29 cellular contexts compared by ENCODE assay signal in genomic region chr5:136101884-136102283, GRCh38.
"Had no signal": no experiment of that assay in that cellular context is flagged by ENCODE, and none has a peak within 500 bp of the region (broad histone marks: within the 10 kb centered on the region; RNA-seq: fewer than 3 reads in every experiment).

No MANE protein-coding gene starts in this region.

- H3K9me3 ChIP-seq: stomach, suprapubic skin, testis, thoracic aorta, thyroid gland, tibial artery, tibial nerve, transverse colon, upper lobe of left lung, upper lobe of right lung, uterus, vagina had no signal

- H3K36me3 ChIP-seq: stomach, suprapubic skin, thoracic aorta, thyroid gland, tibial artery, tibial nerve, transverse colon, upper lobe of left lung, upper lobe of right lung, uterus, vagina had no signal

- FAIRE-seq: urothelium cell line had no signal

- H3K27ac ChIP-seq: stomach, suprapubic skin, testis, thoracic aorta, thyroid gland, tibial artery, tibial nerve, transverse colon, upper lobe of left lung, upper lobe of right lung, uterus, vagina had no signal

- H3K27me3 Mint-ChIP-seq: stimulated activated memory B cell treated with anti-CD40 and anti-IgM and Interleukin-4, amounts not matched to agents 10 μg/mL and 1 μg/mL and 100 μg/mL, for 72 hours had no signal

- H3K27me3 ChIP-seq: stomach, suprapubic skin, testis, thyroid gland, tibial artery, tibial nerve, transverse colon, upper lobe of left lung, upper lobe of right lung, uterus, vagina had no signal

- DNase-seq: stimulated activated CD4-positive, alpha-beta T cell treated with anti-CD3 and anti-CD28 coated beads, Interleukin-2, amount 100 ng/mL, for 48 hours; stimulated activated CD4-positive, alpha-beta T cell treated with anti-CD3 and anti-CD28 coated beads, Interleukin-4, amount 100 ng/mL, for 1 hour; stimulated activated CD4-positive, alpha-beta T cell treated with anti-CD3 and anti-CD28 coated beads, Interleukin-4, amount 100 ng/mL, for 24 hours; stimulated activated CD4-positive, alpha-beta T cell treated with anti-CD3 and anti-CD28 coated beads, Interleukin-4, amount 100 ng/mL, for 4 hours; stimulated activated CD8-positive, alpha-beta memory T cell treated with anti-CD3 and anti-CD28 coated beads, Interleukin-4, amount 100 ng/mL, for 48 hours; stimulated activated naive B cell treated with anti-CD40 and anti-IgM and Interleukin-4, amounts not matched to agents 10 μg/mL and 1 μg/mL and 100 μg/mL, for 72 hours; stimulated activated naive CD4-positive, alpha-beta T cell; stimulated activated naive CD4-positive, alpha-beta T cell treated with Interleukin-2 at 50 U/mL for 16 hours; stimulated activated naive CD8-positive, alpha-beta T cell treated with anti-CD3 and anti-CD28 coated beads, Interleukin-15, amount 100 ng/mL, for 72 hours; stimulated activated naive CD8-positive, alpha-beta T cell treated with anti-CD3 and anti-CD28 coated beads, Interleukin-15, Interleukin-2, amounts not matched to agents 100 U/mL and 50 U/mL, for 24 hours; stomach; substantia nigra; testis; thyroid gland; tibial artery; transverse colon; trophoblast cell; upper lobe of left lung; upper lobe of right lung; uterus had no signal

- H3K4me1 ChIP-seq: testis, tibial artery, transverse colon, uterus, vagina had no signal

- H3K4me1 Mint-ChIP-seq: stimulated activated effector memory CD8-positive, alpha-beta T cell treated with anti-CD3 and anti-CD28 coated beads, Interleukin-12 subunit alpha, Interleukin-12 subunit beta, amount 100 ng/mL, for 72 hours; stimulated activated memory B cell treated with anti-CD40 and anti-IgM and Interleukin-4, amounts not matched to agents 10 μg/mL and 1 μg/mL and 100 μg/mL, for 72 hours; stimulated activated naive B cell treated with anti-CD40 and anti-IgM and Interleukin-4, amounts not matched to agents 10 μg/mL and 1 μg/mL and 100 μg/mL, for 72 hours; stimulated activated naive CD8-positive, alpha-beta T cell treated with anti-CD3 and anti-CD28 coated beads, Interleukin-15, amount 100 ng/mL, for 72 hours had no signal

- H3K36me3 Mint-ChIP-seq: stimulated activated effector memory CD8-positive, alpha-beta T cell treated with anti-CD3 and anti-CD28 coated beads, Interleukin-12 subunit alpha, Interleukin-12 subunit beta, amount 100 ng/mL, for 72 hours; stimulated activated memory B cell treated with anti-CD40 and anti-IgM and Interleukin-4, amounts not matched to agents 10 μg/mL and 1 μg/mL and 100 μg/mL, for 72 hours; stimulated activated naive B cell treated with anti-CD40 and anti-IgM and Interleukin-4, amounts not matched to agents 10 μg/mL and 1 μg/mL and 100 μg/mL, for 72 hours; type B pancreatic cell had no signal

- H3K4me3 Mint-ChIP-seq: stimulated activated effector memory CD8-positive, alpha-beta T cell treated with anti-CD3 and anti-CD28 coated beads, Interleukin-12 subunit alpha, Interleukin-12 subunit beta, amount 100 ng/mL, for 72 hours; stimulated activated memory B cell treated with anti-CD40 and anti-IgM and Interleukin-4, amounts not matched to agents 10 μg/mL and 1 μg/mL and 100 μg/mL, for 72 hours; stimulated activated naive B cell treated with anti-CD40 and anti-IgM and Interleukin-4, amounts not matched to agents 10 μg/mL and 1 μg/mL and 100 μg/mL, for 72 hours; stimulated activated naive CD8-positive, alpha-beta T cell treated with anti-CD3 and anti-CD28 coated beads, Interleukin-15, amount 100 ng/mL, for 72 hours; stimulated activated naive CD8-positive, alpha-beta T cell treated with anti-CD3 and anti-CD28 coated beads, Interleukin-15, Interleukin-2, amounts not matched to agents 100 ng/mL and 50 ng/mL, for 24 hours; type B pancreatic cell had no signal

- H3K4me3 ChIP-seq: stomach, suprapubic skin, testis, thoracic aorta, thyroid gland, tibial artery, tibial nerve, transverse colon, upper lobe of left lung, upper lobe of right lung, uterus, vagina had no signal

- H3K27ac Mint-ChIP-seq: stimulated activated effector memory CD8-positive, alpha-beta T cell treated with anti-CD3 and anti-CD28 coated beads, Interleukin-12 subunit alpha, Interleukin-12 subunit beta, amount 100 ng/mL, for 72 hours; stimulated activated memory B cell treated with anti-CD40 and anti-IgM and Interleukin-4, amounts not matched to agents 10 μg/mL and 1 μg/mL and 100 μg/mL, for 72 hours; stimulated activated naive B cell treated with anti-CD40 and anti-IgM and Interleukin-4, amounts not matched to agents 10 μg/mL and 1 μg/mL and 100 μg/mL, for 72 hours; stimulated activated naive CD8-positive, alpha-beta T cell treated with anti-CD3 and anti-CD28 coated beads, Interleukin-15, amount 100 ng/mL, for 72 hours; stimulated activated naive CD8-positive, alpha-beta T cell treated with anti-CD3 and anti-CD28 coated beads, Interleukin-15, Interleukin-2, amounts not matched to agents 100 ng/mL and 50 ng/mL, for 24 hours; type B pancreatic cell had no signal

- H3K9me3 Mint-ChIP-seq: stimulated activated effector memory CD8-positive, alpha-beta T cell treated with anti-CD3 and anti-CD28 coated beads, Interleukin-12 subunit alpha, Interleukin-12 subunit beta, amount 100 ng/mL, for 72 hours; stimulated activated memory B cell treated with anti-CD40 and anti-IgM and Interleukin-4, amounts not matched to agents 10 μg/mL and 1 μg/mL and 100 μg/mL, for 72 hours; stimulated activated naive B cell treated with anti-CD40 and anti-IgM and Interleukin-4, amounts not matched to agents 10 μg/mL and 1 μg/mL and 100 μg/mL, for 72 hours; stimulated activated naive CD8-positive, alpha-beta T cell treated with anti-CD3 and anti-CD28 coated beads, Interleukin-15, amount 100 ng/mL, for 72 hours; stimulated activated naive CD8-positive, alpha-beta T cell treated with anti-CD3 and anti-CD28 coated beads, Interleukin-15, Interleukin-2, amounts not matched to agents 100 ng/mL and 50 ng/mL, for 24 hours; type B pancreatic cell had no signal

- ATAC-seq: stimulated activated effector memory CD8-positive, alpha-beta T cell treated with anti-CD3 and anti-CD28 coated beads, Interleukin-12 subunit alpha, Interleukin-12 subunit beta, amount 100 ng/mL, for 72 hours; stimulated activated memory B cell treated with anti-CD40 and anti-IgM and Interleukin-4, amounts not matched to agents 10 μg/mL and 1 μg/mL and 100 μg/mL, for 72 hours; stimulated activated naive B cell treated with anti-CD40 and anti-IgM and Interleukin-4, amounts not matched to agents 10 μg/mL and 1 μg/mL and 100 μg/mL, for 72 hours; stimulated activated naive CD8-positive, alpha-beta T cell treated with anti-CD3 and anti-CD28 coated beads, Interleukin-15, amount 100 ng/mL, for 72 hours; stimulated activated naive CD8-positive, alpha-beta T cell treated with anti-CD3 and anti-CD28 coated beads, Interleukin-15, Interleukin-2, amounts not matched to agents 100 U/mL and 50 U/mL, for 24 hours; upper lobe of right lung had no signal
